ENCODE assay signal across 29 cellular contexts in genomic region chrX:105609530-105609929, GRCh38.
"Had no signal": no experiment of that assay in that cellular context is flagged by ENCODE, and none has a peak within 500 bp of the region (broad histone marks: within the 10 kb centered on the region; RNA-seq: fewer than 3 reads in every experiment).

No MANE protein-coding gene starts in this region.

- H3K9me3 Mint-ChIP-seq: stimulated activated naive CD8-positive, alpha-beta T cell treated with anti-CD3 and anti-CD28 coated beads, Interleukin-15, amount 100 ng/mL, for 72 hours had no signal

- ATAC-seq: naive thymus-derived CD8-positive, alpha-beta T cell; natural killer cell treated with Interleukin-12 subunit alpha and Interleukin-12 subunit beta and Interleukin-15 and Interleukin-18, amount 100 ng/mL, for 72 hours; pancreas; right lobe of liver; stimulated activated memory B cell treated with anti-CD40 and anti-IgM and Interleukin-4, amounts not matched to agents 10 μg/mL and 1 μg/mL and 100 μg/mL, for 72 hours; stimulated activated naive CD8-positive, alpha-beta T cell treated with anti-CD3 and anti-CD28 coated beads, Interleukin-15, amount 100 ng/mL, for 72 hours; stimulated activated naive CD8-positive, alpha-beta T cell treated with anti-CD3 and anti-CD28 coated beads, Interleukin-15, Interleukin-2, amounts not matched to agents 100 U/mL and 50 U/mL, for 24 hours; upper lobe of right lung had no signal

- DNase-seq: naive thymus-derived CD8-positive, alpha-beta T cell; nephron progenitor cell; nucleus accumbens; pancreas; retina; right lobe of liver; sigmoid colon; small intestine; stimulated activated CD4-positive, alpha-beta T cell treated with anti-CD3 and anti-CD28 coated beads, Interleukin-12 subunit alpha, Interleukin-12 subunit beta, amount 100 ng/mL, for 4 hours; stimulated activated CD4-positive, alpha-beta T cell treated with anti-CD3 and anti-CD28 coated beads, Interleukin-1b, Interleukin-23, amount 100 ng/mL, for 48 hours; stimulated activated CD4-positive, alpha-beta T cell treated with anti-CD3 and anti-CD28 coated beads, Interleukin-4, amount 100 ng/mL, for 1 hour; stimulated activated CD4-positive, alpha-beta T cell treated with anti-CD3 and anti-CD28 coated beads, Interleukin-4, amount 100 ng/mL, for 4 hours; stimulated activated CD8-positive, alpha-beta memory T cell treated with anti-CD3 and anti-CD28 coated beads, Interleukin-4, amount 100 ng/mL, for 48 hours; stimulated activated naive CD4-positive, alpha-beta T cell; stimulated activated naive CD8-positive, alpha-beta T cell treated with anti-CD3 and anti-CD28 coated beads, Interleukin-15, amount 100 ng/mL, for 72 hours; stimulated activated naive CD8-positive, alpha-beta T cell treated with anti-CD3 and anti-CD28 coated beads, Interleukin-15, Interleukin-2, amounts not matched to agents 100 U/mL and 50 U/mL, for 24 hours; substantia nigra; testis; tibial artery; transverse colon; upper lobe of right lung; uterus had no signal

- H3K36me3 Mint-ChIP-seq: natural killer cell treated with Interleukin-12 subunit alpha and Interleukin-12 subunit beta and Interleukin-15 and Interleukin-18, amount 100 ng/mL, for 72 hours; stimulated activated memory B cell treated with anti-CD40 and anti-IgM and Interleukin-4, amounts not matched to agents 10 μg/mL and 1 μg/mL and 100 μg/mL, for 72 hours; type B pancreatic cell had no signal

- H3K4me1 ChIP-seq: pancreas, prostate gland, right lobe of liver, sigmoid colon, suprapubic skin, testis, tibial artery, transverse colon, upper lobe of right lung, uterus had no signal

- H3K4me3 Mint-ChIP-seq: naive thymus-derived CD8-positive, alpha-beta T cell; natural killer cell treated with Interleukin-12 subunit alpha and Interleukin-12 subunit beta and Interleukin-15 and Interleukin-18, amount 100 ng/mL, for 72 hours; nephron progenitor cell; neural crest cell; stimulated activated memory B cell treated with anti-CD40 and anti-IgM and Interleukin-4, amounts not matched to agents 10 μg/mL and 1 μg/mL and 100 μg/mL, for 72 hours; stimulated activated naive CD8-positive, alpha-beta T cell treated with anti-CD3 and anti-CD28 coated beads, Interleukin-15, amount 100 ng/mL, for 72 hours; type B pancreatic cell had no signal

- H3K36me3 ChIP-seq: neutrophil, pancreas, prostate gland, right lobe of liver, sigmoid colon, suprapubic skin, tibial artery, transverse colon, upper lobe of right lung, uterus had no signal

- H3K9me3 ChIP-seq: neutrophil, pancreas, prostate gland, right lobe of liver, sigmoid colon, suprapubic skin, testis, tibial artery, transverse colon, upper lobe of right lung, uterus had no signal

- H3K4me1 Mint-ChIP-seq: naive thymus-derived CD8-positive, alpha-beta T cell; nephron progenitor cell; neural crest cell; stimulated activated memory B cell treated with anti-CD40 and anti-IgM and Interleukin-4, amounts not matched to agents 10 μg/mL and 1 μg/mL and 100 μg/mL, for 72 hours; stimulated activated naive CD8-positive, alpha-beta T cell treated with anti-CD3 and anti-CD28 coated beads, Interleukin-15, amount 100 ng/mL, for 72 hours had no signal

- FAIRE-seq: pancreas, small intestine had no signal

- H3K27ac ChIP-seq: neutrophil, pancreas, prostate gland, right lobe of liver, sigmoid colon, suprapubic skin, testis, tibial artery, transverse colon, upper lobe of right lung, uterus had no signal

- H3K27me3 Mint-ChIP-seq: naive thymus-derived CD8-positive, alpha-beta T cell; stimulated activated memory B cell treated with anti-CD40 and anti-IgM and Interleukin-4, amounts not matched to agents 10 μg/mL and 1 μg/mL and 100 μg/mL, for 72 hours; stimulated activated naive CD8-positive, alpha-beta T cell treated with anti-CD3 and anti-CD28 coated beads, Interleukin-15, amount 100 ng/mL, for 72 hours; type B pancreatic cell had no signal

- H3K27me3 ChIP-seq: neutrophil, pancreas, right lobe of liver, sigmoid colon, suprapubic skin, testis, tibial artery, transverse colon, upper lobe of right lung had no signal

- H3K27ac Mint-ChIP-seq: naive thymus-derived CD8-positive, alpha-beta T cell; natural killer cell treated with Interleukin-12 subunit alpha and Interleukin-12 subunit beta and Interleukin-15 and Interleukin-18, amount 100 ng/mL, for 72 hours; nephron progenitor cell; stimulated activated memory B cell treated with anti-CD40 and anti-IgM and Interleukin-4, amounts not matched to agents 10 μg/mL and 1 μg/mL and 100 μg/mL, for 72 hours; stimulated activated naive CD8-positive, alpha-beta T cell treated with anti-CD3 and anti-CD28 coated beads, Interleukin-15, amount 100 ng/mL, for 72 hours; type B pancreatic cell had no signal

- H3K4me3 ChIP-seq: pancreas, prostate gland, right lobe of liver, sigmoid colon, suprapubic skin, testis, tibial artery, transverse colon, upper lobe of right lung, uterus had no signal
